ENCODE assay signal across 1 cellular context in the genomic region with DNA sequence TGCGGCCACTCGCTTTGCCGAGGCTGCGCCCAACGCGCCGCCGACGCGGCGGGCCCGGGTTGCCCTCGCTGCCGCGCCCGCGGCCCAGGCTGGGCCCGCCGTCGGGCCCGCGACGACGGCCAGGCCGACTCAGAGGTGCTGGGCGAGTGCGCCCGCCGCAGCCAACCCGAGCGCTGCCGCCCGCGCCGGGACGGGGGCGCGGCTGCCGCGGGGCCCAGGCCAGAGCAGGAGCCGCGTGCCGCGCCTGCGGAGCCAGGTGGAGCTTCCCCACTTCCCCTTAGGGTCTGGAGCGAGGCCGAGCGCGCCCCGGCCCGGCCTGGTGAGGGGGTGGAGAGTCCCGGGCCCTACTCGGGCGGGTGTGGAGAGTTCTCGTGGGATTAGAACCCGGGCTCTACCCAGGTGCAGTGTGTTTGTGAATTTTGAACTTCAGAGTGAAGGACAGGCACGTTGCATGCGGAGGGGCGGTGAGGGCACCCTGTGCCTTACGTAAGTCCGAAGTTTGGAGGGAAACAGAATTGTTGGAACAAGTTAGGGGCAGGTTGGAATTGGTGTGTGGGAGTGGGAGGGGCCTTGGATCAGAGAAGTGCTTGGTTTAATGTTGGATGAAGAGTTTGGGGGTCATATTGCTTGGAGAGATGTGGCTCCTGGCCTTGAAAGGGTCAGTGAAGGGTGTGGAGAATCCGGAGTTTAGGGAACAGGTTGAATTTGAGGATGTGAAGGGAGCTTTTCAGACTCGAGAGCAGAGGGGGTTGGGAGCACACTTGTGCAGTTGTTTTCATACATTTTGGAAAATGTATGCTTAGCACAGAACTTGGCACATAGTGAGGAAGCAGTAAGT.
A peak's percentile ranks its signal among the peaks of the same experiment; 100 is the strongest.
TF ChIP-seq lines count a peak whose summit lies in the region.

No MANE protein-coding gene starts in this region.

TF ChIP-seq in GM12878, 131 proteins besides CTCF, POLR2A, EP300 and RAD21 (continued from another document and continues in another):
- TF ChIP-seq, protein P1, sequence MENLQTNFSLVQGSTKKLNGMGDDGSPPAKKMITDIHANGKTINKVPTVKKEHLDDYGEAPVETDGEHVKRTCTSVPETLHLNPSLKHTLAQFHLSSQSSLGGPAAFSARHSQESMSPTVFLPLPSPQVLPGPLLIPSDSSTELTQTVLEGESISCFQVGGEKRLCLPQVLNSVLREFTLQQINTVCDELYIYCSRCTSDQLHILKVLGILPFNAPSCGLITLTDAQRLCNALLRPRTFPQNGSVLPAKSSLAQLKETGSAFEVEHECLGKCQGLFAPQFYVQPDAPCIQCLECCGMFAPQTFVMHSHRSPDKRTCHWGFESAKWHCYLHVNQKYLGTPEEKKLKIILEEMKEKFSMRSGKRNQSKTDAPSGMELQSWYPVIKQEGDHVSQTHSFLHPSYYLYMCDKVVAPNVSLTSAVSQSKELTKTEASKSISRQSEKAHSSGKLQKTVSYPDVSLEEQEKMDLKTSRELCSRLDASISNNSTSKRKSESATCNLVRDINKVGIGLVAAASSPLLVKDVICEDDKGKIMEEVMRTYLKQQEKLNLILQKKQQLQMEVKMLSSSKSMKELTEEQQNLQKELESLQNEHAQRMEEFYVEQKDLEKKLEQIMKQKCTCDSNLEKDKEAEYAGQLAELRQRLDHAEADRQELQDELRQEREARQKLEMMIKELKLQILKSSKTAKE (IDR thresholded peaks at IDR 0.05; ENCODE audit: low read depth, poor library complexity, severe bottlenecking), result no peak
- no peak for TF ChIP-seq BCL3 (IDR thresholded peaks at IDR 0.05; ENCODE audit: borderline replicate concordance, insufficient read depth, low read depth, low read length, poor library complexity, severe bottlenecking)
- TF ChIP-seq BMI1 (IDR thresholded peaks at IDR 0.05; ENCODE audit: borderline replicate concordance), result no peak
- TF ChIP-seq ZNF217 (IDR thresholded peaks at IDR 0.05), result peak; percentile 73; the same call in 1 of the 2 replicates
- TF ChIP-seq IRF4 (IDR thresholded peaks at IDR 0.05; ENCODE audit: low read depth, low read length), result no peak
- no peak for TF ChIP-seq SUPT20H (IDR thresholded peaks at IDR 0.05; ENCODE audit: borderline replicate concordance, control insufficient read depth, low read depth, low read length)
- peak; percentile 73 for TF ChIP-seq NBN (IDR thresholded peaks at IDR 0.05)
- TF ChIP-seq, protein P2, sequence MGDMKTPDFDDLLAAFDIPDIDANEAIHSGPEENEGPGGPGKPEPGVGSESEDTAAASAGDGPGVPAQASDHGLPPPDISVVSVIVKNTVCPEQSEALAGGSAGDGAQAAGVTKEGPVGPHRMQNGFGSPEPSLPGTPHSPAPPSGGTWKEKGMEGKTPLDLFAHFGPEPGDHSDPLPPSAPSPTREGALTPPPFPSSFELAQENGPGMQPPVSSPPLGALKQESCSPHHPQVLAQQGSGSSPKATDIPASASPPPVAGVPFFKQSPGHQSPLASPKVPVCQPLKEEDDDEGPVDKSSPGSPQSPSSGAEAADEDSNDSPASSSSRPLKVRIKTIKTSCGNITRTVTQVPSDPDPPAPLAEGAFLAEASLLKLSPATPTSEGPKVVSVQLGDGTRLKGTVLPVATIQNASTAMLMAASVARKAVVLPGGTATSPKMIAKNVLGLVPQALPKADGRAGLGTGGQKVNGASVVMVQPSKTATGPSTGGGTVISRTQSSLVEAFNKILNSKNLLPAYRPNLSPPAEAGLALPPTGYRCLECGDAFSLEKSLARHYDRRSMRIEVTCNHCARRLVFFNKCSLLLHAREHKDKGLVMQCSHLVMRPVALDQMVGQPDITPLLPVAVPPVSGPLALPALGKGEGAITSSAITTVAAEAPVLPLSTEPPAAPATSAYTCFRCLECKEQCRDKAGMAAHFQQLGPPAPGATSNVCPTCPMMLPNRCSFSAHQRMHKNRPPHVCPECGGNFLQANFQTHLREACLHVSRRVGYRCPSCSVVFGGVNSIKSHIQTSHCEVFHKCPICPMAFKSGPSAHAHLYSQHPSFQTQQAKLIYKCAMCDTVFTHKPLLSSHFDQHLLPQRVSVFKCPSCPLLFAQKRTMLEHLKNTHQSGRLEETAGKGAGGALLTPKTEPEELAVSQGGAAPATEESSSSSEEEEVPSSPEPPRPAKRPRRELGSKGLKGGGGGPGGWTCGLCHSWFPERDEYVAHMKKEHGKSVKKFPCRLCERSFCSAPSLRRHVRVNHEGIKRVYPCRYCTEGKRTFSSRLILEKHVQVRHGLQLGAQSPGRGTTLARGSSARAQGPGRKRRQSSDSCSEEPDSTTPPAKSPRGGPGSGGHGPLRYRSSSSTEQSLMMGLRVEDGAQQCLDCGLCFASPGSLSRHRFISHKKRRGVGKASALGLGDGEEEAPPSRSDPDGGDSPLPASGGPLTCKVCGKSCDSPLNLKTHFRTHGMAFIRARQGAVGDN (IDR thresholded peaks at IDR 0.05), result peak; percentile 74
- TF ChIP-seq POLR2AphosphoS2 (IDR thresholded peaks at IDR 0.05; ENCODE audit: low read depth, low read length), result 0 out of 2 replicates have a peak, but pooled peaks have one; percentile 33
- TF ChIP-seq, protein P3, sequence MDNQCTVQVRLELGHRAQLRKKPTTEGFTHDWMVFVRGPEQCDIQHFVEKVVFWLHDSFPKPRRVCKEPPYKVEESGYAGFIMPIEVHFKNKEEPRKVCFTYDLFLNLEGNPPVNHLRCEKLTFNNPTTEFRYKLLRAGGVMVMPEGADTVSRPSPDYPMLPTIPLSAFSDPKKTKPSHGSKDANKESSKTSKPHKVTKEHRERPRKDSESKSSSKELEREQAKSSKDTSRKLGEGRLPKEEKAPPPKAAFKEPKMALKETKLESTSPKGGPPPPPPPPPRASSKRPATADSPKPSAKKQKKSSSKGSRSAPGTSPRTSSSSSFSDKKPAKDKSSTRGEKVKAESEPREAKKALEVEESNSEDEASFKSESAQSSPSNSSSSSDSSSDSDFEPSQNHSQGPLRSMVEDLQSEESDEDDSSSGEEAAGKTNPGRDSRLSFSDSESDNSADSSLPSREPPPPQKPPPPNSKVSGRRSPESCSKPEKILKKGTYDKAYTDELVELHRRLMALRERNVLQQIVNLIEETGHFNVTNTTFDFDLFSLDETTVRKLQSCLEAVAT (IDR thresholded peaks at IDR 0.05), result peak; percentile 55
- 0 out of 2 replicates have a peak, but pooled peaks have one; percentile 12 for TF ChIP-seq MXI1 (IDR thresholded peaks at IDR 0.05; ENCODE audit: low read depth, low read length)
- peak; percentile 78 for TF ChIP-seq IKZF1 (conservative IDR thresholded peaks at IDR 0.05)
- TF ChIP-seq LARP7 (IDR thresholded peaks at IDR 0.05), result peak; percentile 97
- TF ChIP-seq NR2C2 (IDR thresholded peaks at IDR 0.05; ENCODE audit: borderline replicate concordance, control insufficient read depth, insufficient read length, low read depth), result no peak
- TF ChIP-seq TCF3 (IDR thresholded peaks at IDR 0.05; ENCODE audit: borderline replicate concordance, insufficient read depth, low read depth, low read length), result 0 out of 2 replicates have a peak, but pooled peaks have one; percentile 16
- TF ChIP-seq, protein P4, sequence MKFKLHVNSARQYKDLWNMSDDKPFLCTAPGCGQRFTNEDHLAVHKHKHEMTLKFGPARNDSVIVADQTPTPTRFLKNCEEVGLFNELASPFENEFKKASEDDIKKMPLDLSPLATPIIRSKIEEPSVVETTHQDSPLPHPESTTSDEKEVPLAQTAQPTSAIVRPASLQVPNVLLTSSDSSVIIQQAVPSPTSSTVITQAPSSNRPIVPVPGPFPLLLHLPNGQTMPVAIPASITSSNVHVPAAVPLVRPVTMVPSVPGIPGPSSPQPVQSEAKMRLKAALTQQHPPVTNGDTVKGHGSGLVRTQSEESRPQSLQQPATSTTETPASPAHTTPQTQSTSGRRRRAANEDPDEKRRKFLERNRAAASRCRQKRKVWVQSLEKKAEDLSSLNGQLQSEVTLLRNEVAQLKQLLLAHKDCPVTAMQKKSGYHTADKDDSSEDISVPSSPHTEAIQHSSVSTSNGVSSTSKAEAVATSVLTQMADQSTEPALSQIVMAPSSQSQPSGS (IDR thresholded peaks at IDR 0.05; ENCODE audit: low read length), result no peak
- peak in 1 of 2 experiments; percentile 23; a peak in 1 of 3 replicates for TF ChIP-seq EGR1 (IDR thresholded peaks at IDR 0.05; ENCODE audit: borderline replicate concordance in 1 of 2, low read depth in 2 of 2, low read length in 2 of 2)
- no peak for TF ChIP-seq TCF12 (IDR thresholded peaks at IDR 0.05; ENCODE audit: low read depth, low read length)
- TF ChIP-seq ZBTB11 (CRISPR knock-in tag; IDR thresholded peaks at IDR 0.05), result no peak
- TF ChIP-seq PAX8 (IDR thresholded peaks at IDR 0.05), result no peak
- no peak for TF ChIP-seq MYC (IDR thresholded peaks at IDR 0.05; ENCODE audit: insufficient read depth, insufficient read length, insufficient replicate concordance, low read length, severe bottlenecking)
- peak; percentile 17; the same call in 1 of the 2 replicates for TF ChIP-seq STAT1 (conservative IDR thresholded peaks at IDR 0.05)
- TF ChIP-seq ZBED1 (IDR thresholded peaks at IDR 0.05; ENCODE audit: borderline replicate concordance), result no peak
- peak; percentile 32; the same call in 1 of the 2 replicates for TF ChIP-seq NR2F1 (conservative IDR thresholded peaks at IDR 0.05)
- TF ChIP-seq SMAD5 (IDR thresholded peaks at IDR 0.05; ENCODE audit: low read depth), result no peak
- no peak for TF ChIP-seq NFIC (IDR thresholded peaks at IDR 0.05; ENCODE audit: low read depth, low read length)
- TF ChIP-seq YY1 (IDR thresholded peaks at IDR 0.05; ENCODE audit: low read depth, low read length), result no peak
- no peak for TF ChIP-seq CHD2 (IDR thresholded peaks at IDR 0.05; ENCODE audit: borderline replicate concordance, low read depth, low read length)
- TF ChIP-seq RUNX3 (IDR thresholded peaks at IDR 0.05; ENCODE audit: low read length), result peak; percentile 17; the same call in 1 of the 2 replicates
- no peak for TF ChIP-seq RFX5 (IDR thresholded peaks at IDR 0.05; ENCODE audit: low read depth, low read length)
- no peak for TF ChIP-seq IRF3 (IDR thresholded peaks at IDR 0.05)
- TF ChIP-seq, protein P5, sequence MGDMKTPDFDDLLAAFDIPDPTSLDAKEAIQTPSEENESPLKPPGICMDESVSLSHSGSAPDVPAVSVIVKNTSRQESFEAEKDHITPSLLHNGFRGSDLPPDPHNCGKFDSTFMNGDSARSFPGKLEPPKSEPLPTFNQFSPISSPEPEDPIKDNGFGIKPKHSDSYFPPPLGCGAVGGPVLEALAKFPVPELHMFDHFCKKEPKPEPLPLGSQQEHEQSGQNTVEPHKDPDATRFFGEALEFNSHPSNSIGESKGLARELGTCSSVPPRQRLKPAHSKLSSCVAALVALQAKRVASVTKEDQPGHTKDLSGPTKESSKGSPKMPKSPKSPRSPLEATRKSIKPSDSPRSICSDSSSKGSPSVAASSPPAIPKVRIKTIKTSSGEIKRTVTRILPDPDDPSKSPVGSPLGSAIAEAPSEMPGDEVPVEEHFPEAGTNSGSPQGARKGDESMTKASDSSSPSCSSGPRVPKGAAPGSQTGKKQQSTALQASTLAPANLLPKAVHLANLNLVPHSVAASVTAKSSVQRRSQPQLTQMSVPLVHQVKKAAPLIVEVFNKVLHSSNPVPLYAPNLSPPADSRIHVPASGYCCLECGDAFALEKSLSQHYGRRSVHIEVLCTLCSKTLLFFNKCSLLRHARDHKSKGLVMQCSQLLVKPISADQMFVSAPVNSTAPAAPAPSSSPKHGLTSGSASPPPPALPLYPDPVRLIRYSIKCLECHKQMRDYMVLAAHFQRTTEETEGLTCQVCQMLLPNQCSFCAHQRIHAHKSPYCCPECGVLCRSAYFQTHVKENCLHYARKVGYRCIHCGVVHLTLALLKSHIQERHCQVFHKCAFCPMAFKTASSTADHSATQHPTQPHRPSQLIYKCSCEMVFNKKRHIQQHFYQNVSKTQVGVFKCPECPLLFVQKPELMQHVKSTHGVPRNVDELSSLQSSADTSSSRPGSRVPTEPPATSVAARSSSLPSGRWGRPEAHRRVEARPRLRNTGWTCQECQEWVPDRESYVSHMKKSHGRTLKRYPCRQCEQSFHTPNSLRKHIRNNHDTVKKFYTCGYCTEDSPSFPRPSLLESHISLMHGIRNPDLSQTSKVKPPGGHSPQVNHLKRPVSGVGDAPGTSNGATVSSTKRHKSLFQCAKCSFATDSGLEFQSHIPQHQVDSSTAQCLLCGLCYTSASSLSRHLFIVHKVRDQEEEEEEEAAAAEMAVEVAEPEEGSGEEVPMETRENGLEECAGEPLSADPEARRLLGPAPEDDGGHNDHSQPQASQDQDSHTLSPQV (IDR thresholded peaks at IDR 0.05), result no peak
- TF ChIP-seq ZNF24 (IDR thresholded peaks at IDR 0.05), result no peak
- no peak for TF ChIP-seq CBFB (IDR thresholded peaks at IDR 0.05; ENCODE audit: low read depth)
- no peak for TF ChIP-seq RBBP5 (conservative IDR thresholded peaks at IDR 0.05)
- no peak for TF ChIP-seq SIN3A (IDR thresholded peaks at IDR 0.05; ENCODE audit: low read depth, low read length)
- 0 out of 2 replicates have a peak, but pooled peaks have one; percentile 53 for TF ChIP-seq DPF2 (IDR thresholded peaks at IDR 0.05)
